ENCODE assay signal across 12 cellular contexts in the genomic region with DNA sequence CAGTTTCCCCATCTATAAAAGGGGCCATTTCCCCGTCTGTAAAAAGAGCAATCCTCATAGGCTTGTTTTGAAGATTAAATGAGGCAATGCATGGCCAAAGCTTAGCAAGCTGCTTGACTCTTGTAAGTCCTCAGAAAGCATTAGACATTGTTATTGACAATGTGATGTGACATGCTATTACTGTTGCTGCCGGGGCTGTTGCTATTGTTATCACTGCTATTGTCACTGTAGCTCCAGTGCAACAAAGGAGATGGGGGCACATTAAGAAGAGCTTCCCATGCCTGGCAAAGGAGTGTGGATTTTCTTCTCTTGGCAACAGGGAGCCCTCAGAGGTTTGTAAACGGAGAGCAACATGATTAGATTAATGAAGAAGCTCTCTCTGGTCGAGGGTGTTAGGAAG. TPM values are rescaled to one million over a fixed set of nuclear protein-coding genes. Genes with fewer than 3 reads are reported as not detected.
DNase-seq lines count a peak whose midpoint lies in the region; ATAC-seq and TF ChIP-seq lines count a peak whose summit lies in the region.
"Had no signal": no experiment of that assay in that cellular context is flagged by ENCODE, and none has a peak within 500 bp of the region (broad histone marks: within the 10 kb centered on the region; RNA-seq: fewer than 3 reads in every experiment).

No MANE protein-coding gene starts in this region.

- no peaks in the 10 kb centered on the region for H3K27me3 ChIP-seq in CD4-positive, CD25-positive, alpha-beta regulatory T cell (ENCODE audit: control insufficient read depth, insufficient read depth, low read length)
- H3K27me3 ChIP-seq: uterus had no signal

- peak overlapping the region; percentile 24 to 93 (median 71) for H3K4me3 Mint-ChIP-seq in CD4-positive, CD25-positive, alpha-beta regulatory T cell
- H3K4me3 Mint-ChIP-seq in T-helper 17 cell: peak overlapping the region; percentile 86

- peaks cover 0 to 3% (median 0%) of the 10 kb centered on the region in 7 donors for H3K9me3 Mint-ChIP-seq in CD4-positive, CD25-positive, alpha-beta regulatory T cell

- H3K4me3 ChIP-seq in CD4-positive, CD25-positive, alpha-beta regulatory T cell (ENCODE audit: low read depth, low read length): peak overlapping the region; percentile 35
- no peak overlapping the region for H3K4me3 ChIP-seq in fibroblast of villous mesenchyme (ENCODE audit: low read depth, low read length)
- H3K4me3 ChIP-seq in coronary artery: no peak overlapping the region
- H3K4me3 ChIP-seq: uterus had no signal

- H3K36me3 ChIP-seq in CD4-positive, CD25-positive, alpha-beta regulatory T cell (ENCODE audit: control insufficient read depth, insufficient read depth, low read length): peaks cover 42% of the 10 kb centered on the region
- H3K36me3 ChIP-seq: brain microvascular endothelial cell, uterus had no signal

- peaks cover 23% of the 10 kb centered on the region for H3K4me1 ChIP-seq in CD4-positive, CD25-positive, alpha-beta regulatory T cell (ENCODE audit: control insufficient read depth, insufficient read depth, low read length, poor library complexity, severe bottlenecking)

- H3K4me1 Mint-ChIP-seq in CD4-positive, CD25-positive, alpha-beta regulatory T cell: peaks cover 15 to 44% (median 22%) of the 10 kb centered on the region in 4 donors
- H3K4me1 Mint-ChIP-seq in T-helper 17 cell: peaks cover 37% of the 10 kb centered on the region

- H3K9me3 ChIP-seq in CD4-positive, CD25-positive, alpha-beta regulatory T cell (ENCODE audit: control insufficient read depth in 2 of 2, low read length in 2 of 2): no peaks in the 10 kb centered on the region
- H3K9me3 ChIP-seq in T-helper 17 cell (ENCODE audit: control insufficient read depth, low read length, poor library complexity, severe bottlenecking): no peaks in the 10 kb centered on the region
- H3K9me3 ChIP-seq: uterus had no signal

- peak overlapping the region; percentile 50 for H3K27ac ChIP-seq in CD4-positive, CD25-positive, alpha-beta regulatory T cell (ENCODE audit: insufficient read depth, low read length, poor library complexity, severe bottlenecking)
- no peak overlapping the region for H3K27ac ChIP-seq in coronary artery
- H3K27ac ChIP-seq: brain microvascular endothelial cell, C4-2B, HL-60, uterus had no signal

- H3K27ac Mint-ChIP-seq in CD4-positive, CD25-positive, alpha-beta regulatory T cell: peak overlapping the region; percentile 58 to 97 (median 87)
- H3K27ac Mint-ChIP-seq in T-helper 17 cell: peak overlapping the region; percentile 95

- H3K36me3 Mint-ChIP-seq in CD4-positive, CD25-positive, alpha-beta regulatory T cell: peaks cover 19% of the 10 kb centered on the region
- H3K36me3 Mint-ChIP-seq in T-helper 17 cell (ENCODE audit: low read depth): peaks cover 11% of the 10 kb centered on the region

- DNase-seq in CD4-positive, CD25-positive, alpha-beta regulatory T cell: no peak
- DNase-seq in T-helper 17 cell: no peak
- DNase-seq in fibroblast of villous mesenchyme (ENCODE audit: low read depth): no peak
- DNase-seq in hippocampal formation (lab: John Stamatoyannopoulos, UW): no peak
- DNase-seq in coronary artery (ENCODE audit: low spot score): no peak
- no peak for DNase-seq in COLO668 (lab: John Stamatoyannopoulos, UW; ENCODE audit: unreplicated experiment)

- TF ChIP-seq CTCF in fibroblast of villous mesenchyme (IDR thresholded peaks at IDR 0.05; ENCODE audit: insufficient read depth, low read depth, low read length): peak; percentile 1
- TF ChIP-seq CTCF in coronary artery (IDR thresholded peaks at IDR 0.05): no peak

- ATAC-seq in CD4-positive, CD25-positive, alpha-beta regulatory T cell (ENCODE audit: low read depth in 2 of 2): peak in 1 of 2 donors; percentile 20
- ATAC-seq in GM21381 (IDR thresholded peaks at IDR 0.05; ENCODE audit: unreplicated experiment) (peak; percentile 10), T-helper 17 cell (peak; percentile 35), HG03432 (IDR thresholded peaks at IDR 0.05; ENCODE audit: unreplicated experiment) (no peak)

- H3K27me3 Mint-ChIP-seq in CD4-positive, CD25-positive, alpha-beta regulatory T cell: no peaks in the 10 kb centered on the region
- no peaks in the 10 kb centered on the region for H3K27me3 Mint-ChIP-seq in T-helper 17 cell

RNA-seq across cellular contexts. Expression of a gene that starts 33.2 kb away (rescaled TPM):
- total RNA-seq in CD4-positive, CD25-positive, alpha-beta regulatory T cell: 8.6 TPM
- 1 to 10 TPM in 2 of 4 donors, under 1 TPM in 2; 0.20 to 1.8 (median 1.1) TPM for polyA plus RNA-seq in CD4-positive, CD25-positive, alpha-beta regulatory T cell
- 1 to 10 TPM; 2.1 to 3.3 TPM for total RNA-seq in T-helper 17 cell
- total RNA-seq in fibroblast of villous mesenchyme: 7.4 and 17.7 TPM in 2 replicates
